Comparison of ENCODE assay signal across 8 cellular contexts in the genomic region with DNA sequence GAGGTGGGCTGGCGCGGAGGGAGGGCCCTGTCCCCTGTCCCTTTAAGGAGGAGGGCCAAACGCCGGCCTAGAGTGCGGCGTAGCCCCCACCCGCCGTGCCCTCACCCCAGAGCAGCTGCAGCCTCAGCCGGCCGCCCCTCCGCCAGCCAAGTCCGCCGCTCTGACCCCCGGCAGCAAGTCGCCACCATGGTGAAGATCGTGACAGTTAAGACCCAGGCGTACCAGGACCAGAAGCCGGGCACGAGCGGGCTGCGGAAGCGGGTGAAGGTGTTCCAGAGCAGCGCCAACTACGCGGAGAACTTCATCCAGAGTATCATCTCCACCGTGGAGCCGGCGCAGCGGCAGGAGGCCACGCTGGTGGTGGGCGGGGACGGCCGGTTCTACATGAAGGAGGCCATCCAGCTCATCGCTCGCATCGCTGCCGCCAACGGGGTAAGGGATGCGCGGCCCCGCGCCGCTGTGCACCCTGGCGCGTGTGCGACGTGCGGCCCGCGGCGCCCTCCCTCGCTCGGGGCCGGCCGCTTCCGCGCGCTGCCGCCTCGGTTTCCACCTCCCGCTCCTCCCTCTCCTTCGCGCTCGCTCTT. TPM values are rescaled to one million over a fixed set of nuclear protein-coding genes. Genes with fewer than 3 reads are reported as not detected.
DNase-seq lines count a peak whose midpoint lies in the region; ATAC-seq and TF ChIP-seq lines count a peak whose summit lies in the region.

A gene (plus strand): TSS at position 109 of the 584 bp plus-strand sequence. CDS start 78 bp downstream, at position 187.

- no peaks in the 10 kb centered on the region for H3K27me3 ChIP-seq in A673 (replicated peaks; ENCODE audit: insufficient read depth, low read depth, low read length, poor library complexity)

- no peaks in the 10 kb centered on the region for H3K4me1 ChIP-seq in A673 (ENCODE audit: insufficient read depth, low read length, poor library complexity, severe bottlenecking)

- peak within 1 kb of the TSS; percentile 27 for H3K27ac ChIP-seq in A673 (ENCODE audit: low read depth, low read length, poor library complexity, severe bottlenecking)

- H3K4me3 ChIP-seq in A673 (ENCODE audit: low read depth, low read length, poor library complexity, severe bottlenecking): peak within 1 kb of the TSS; percentile 54

- intact Hi-C loops in A673 (cut with micrococcal nuclease; ENCODE audit: unreplicated experiment): no loop called here

- TF ChIP-seq CTCF in A673 (conservative IDR thresholded peaks at IDR 0.05; ENCODE audit: low read depth, low read length): no peak

- DNase-seq in A673 (ENCODE audit: low spot score) (peak; percentile 85), NCI-H2196 (lab: John Stamatoyannopoulos, UW; ENCODE audit: unreplicated experiment) (peak; percentile 74), cerebellum (ENCODE audit: low spot score) (peak; percentile 68), kidney glomerular epithelial cell (lab: John Stamatoyannopoulos, UW) (peak; percentile 55)
- DNase-seq in activated CD4-positive, alpha-beta T cell treated with anti-CD3 and anti-CD28 coated beads for 1 hour: peak; percentile 70
- peak; percentile 39 to 48 for DNase-seq in stimulated activated CD4-positive, alpha-beta T cell treated with anti-CD3 and anti-CD28 coated beads, Interleukin-1b, Interleukin-23, amount 100 ng/mL, for 1 hour (ENCODE audit: low read depth in 2 of 2)

- no peaks in the 10 kb centered on the region for H3K36me3 ChIP-seq in A673 (ENCODE audit: insufficient read depth, low read length, poor library complexity, severe bottlenecking)

- no peaks in the 10 kb centered on the region for H3K9me3 ChIP-seq in A673 (ENCODE audit: low read depth, low read length, poor library complexity, severe bottlenecking)

- ATAC-seq in GM18858 (IDR thresholded peaks at IDR 0.05; ENCODE audit: unreplicated experiment) (peak; percentile 68), HG03064 (IDR thresholded peaks at IDR 0.05; ENCODE audit: low read depth, unreplicated experiment) (peak; percentile 77)

- no TSS peak for BruUV-seq in A673 (replicated peaks; lab: Mats Ljungman, UMichigan)

- CTCF ChIA-PET in A673 (lab: Charles Lee): no interaction called here

- POLR2A ChIA-PET in A673 (lab: Charles Lee; ENCODE audit: low non-redundant PET): no interaction called here

RNA-seq across cellular contexts. Expression of the gene that starts here (rescaled TPM):
- total RNA-seq in A673 (2021): 10.7 and 12.1 TPM in 2 replicates
- 16.2 TPM for total RNA-seq in cerebellum

Comparison
In these comparisons a context has a peak if more than half of its experiments do, and no peak if none do; other contexts are left out.
1. Peak in every context shown above with its lines: DNase-seq, ATAC-seq, H3K4me3 ChIP-seq and H3K27ac ChIP-seq.